Comparison of ENCODE assay signal across 1 cellular context in genomic region chr2:46534589-46534988, GRCh38.
TF ChIP-seq lines count a peak whose summit lies in the region.

No MANE protein-coding gene starts in this region.

TF ChIP-seq in HepG2, 621 proteins besides CTCF, POLR2A, EP300 and RAD21:
- TF ChIP-seq TMF1 (CRISPR knock-in tag; IDR thresholded peaks at IDR 0.05; ENCODE audit: low read depth): no peak
- no peak for TF ChIP-seq TEAD2 (CRISPR knock-in tag; IDR thresholded peaks at IDR 0.05)
- no peak for TF ChIP-seq FIP1L1 (IDR thresholded peaks at IDR 0.05; ENCODE audit: borderline replicate concordance, insufficient read depth, low read depth, low read length)
- no peak for TF ChIP-seq BCL3 (CRISPR knock-in tag; IDR thresholded peaks at IDR 0.05)
- no peak for TF ChIP-seq TBX2 (CRISPR knock-in tag; IDR thresholded peaks at IDR 0.05; ENCODE audit: borderline replicate concordance)
- TF ChIP-seq ZNF501 (CRISPR knock-in tag; IDR thresholded peaks at IDR 0.05): no peak
- TF ChIP-seq TFDP2 (CRISPR knock-in tag; IDR thresholded peaks at IDR 0.05): no peak
- TF ChIP-seq ZNF883 (CRISPR knock-in tag; IDR thresholded peaks at IDR 0.05; ENCODE audit: not compliant biosample characterization): no peak
- no peak for TF ChIP-seq ZNF674 (CRISPR knock-in tag; IDR thresholded peaks at IDR 0.05; ENCODE audit: low read depth)
- TF ChIP-seq PRDM4 (CRISPR knock-in tag; IDR thresholded peaks at IDR 0.05; ENCODE audit: borderline replicate concordance): no peak
- no peak for TF ChIP-seq FOSL1 (CRISPR knock-in tag; IDR thresholded peaks at IDR 0.05; ENCODE audit: borderline replicate concordance)
- TF ChIP-seq NFYC (CRISPR knock-in tag; IDR thresholded peaks at IDR 0.05): no peak
- no peak for TF ChIP-seq ATAD3A (CRISPR knock-in tag; IDR thresholded peaks at IDR 0.05)
- no peak for TF ChIP-seq ZNF530 (CRISPR knock-in tag; IDR thresholded peaks at IDR 0.05; ENCODE audit: low read depth)
- no peak for TF ChIP-seq ADNP (CRISPR knock-in tag; IDR thresholded peaks at IDR 0.05)
- no peak for TF ChIP-seq MYC (CRISPR knock-in tag; IDR thresholded peaks at IDR 0.05; ENCODE audit: borderline replicate concordance)
